In the genomic region with DNA sequence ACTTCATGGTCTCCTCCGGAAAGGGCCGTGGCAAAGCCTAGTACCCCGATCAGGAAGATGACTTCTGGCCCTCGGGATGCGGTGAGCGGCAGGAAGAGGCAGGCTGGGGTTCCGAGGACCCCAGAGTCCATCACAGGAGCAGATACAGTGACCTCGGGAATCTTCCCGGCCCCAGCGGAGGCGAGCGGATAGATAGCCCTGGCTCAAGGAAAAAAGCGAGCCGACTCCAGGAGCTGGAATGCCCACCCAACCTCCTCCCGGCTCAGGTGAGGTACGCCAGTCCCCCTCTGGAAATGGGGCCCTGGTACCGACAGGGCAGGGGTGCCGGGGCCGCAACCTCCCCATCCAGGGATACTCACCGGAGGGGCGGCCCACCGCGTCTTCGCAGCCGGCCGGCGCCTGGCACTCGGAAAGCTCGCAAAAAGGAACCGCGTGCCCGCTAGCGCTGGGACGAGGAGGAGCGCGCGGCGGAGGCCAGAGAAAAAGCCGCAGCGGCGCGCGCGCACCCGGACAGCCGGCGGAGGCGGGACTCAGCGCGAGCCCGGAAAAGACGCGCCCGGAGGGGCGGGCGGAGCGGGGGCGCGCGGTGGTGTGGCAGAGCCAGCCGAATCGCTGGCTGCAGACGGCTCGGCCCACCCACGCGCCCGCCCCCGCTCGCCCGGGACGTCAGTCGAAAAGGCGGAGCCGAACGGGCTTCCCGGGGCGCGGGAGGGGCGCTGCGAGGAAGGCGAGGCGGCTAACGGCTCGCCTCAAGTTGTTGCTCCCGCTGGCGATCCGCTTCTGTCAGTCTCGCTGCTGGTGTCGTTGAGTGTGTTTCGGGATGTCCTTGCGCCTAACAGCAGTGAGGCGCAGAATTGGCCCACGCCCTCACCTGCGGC, we compare ENCODE assay signal across 1 cellular context.
TF ChIP-seq lines count a peak whose summit lies in the region.

A gene (minus strand): TSS at position 478 of the 878 bp plus-strand sequence. CDS start 49,894 bp downstream, outside the sequence.

TF ChIP-seq in HepG2, 621 proteins besides CTCF, POLR2A, EP300 and RAD21 (continued from another document):
- TF ChIP-seq, protein P1, sequence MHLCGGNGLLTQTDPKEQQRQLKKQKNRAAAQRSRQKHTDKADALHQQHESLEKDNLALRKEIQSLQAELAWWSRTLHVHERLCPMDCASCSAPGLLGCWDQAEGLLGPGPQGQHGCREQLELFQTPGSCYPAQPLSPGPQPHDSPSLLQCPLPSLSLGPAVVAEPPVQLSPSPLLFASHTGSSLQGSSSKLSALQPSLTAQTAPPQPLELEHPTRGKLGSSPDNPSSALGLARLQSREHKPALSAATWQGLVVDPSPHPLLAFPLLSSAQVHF (CRISPR knock-in tag; IDR thresholded peaks at IDR 0.05), result no peak
- TF ChIP-seq ZNF605 (CRISPR knock-in tag; IDR thresholded peaks at IDR 0.05) (no peak), KAT8 (CRISPR knock-in tag; IDR thresholded peaks at IDR 0.05) (0 out of 2 replicates have a peak, but pooled peaks have one; percentile 12), ZNF781 (CRISPR knock-in tag; IDR thresholded peaks at IDR 0.05; ENCODE audit: borderline replicate concordance, not compliant biosample characterization) (no peak), SAP130 (CRISPR knock-in tag; IDR thresholded peaks at IDR 0.05; ENCODE audit: low read depth) (peak; percentile 26), DR1 (CRISPR knock-in tag; IDR thresholded peaks at IDR 0.05) (peak; percentile 44; the same call in 1 of the 2 replicates), KLF11 (CRISPR knock-in tag; IDR thresholded peaks at IDR 0.05) (no peak), SIN3A (IDR thresholded peaks at IDR 0.05; ENCODE audit: borderline replicate concordance, low read depth, low read length) (no peak), SALL1 (CRISPR knock-in tag; IDR thresholded peaks at IDR 0.05) (peak; percentile 65; the same call in 1 of the 2 replicates), SNAPC2 (CRISPR knock-in tag; IDR thresholded peaks at IDR 0.05) (no peak), MYC (CRISPR knock-in tag; IDR thresholded peaks at IDR 0.05; ENCODE audit: borderline replicate concordance) (peak; percentile 46; the same call in 1 of the 2 replicates), NCOA2 (CRISPR knock-in tag; IDR thresholded peaks at IDR 0.05) (no peak), SP5 (CRISPR knock-in tag; IDR thresholded peaks at IDR 0.05; ENCODE audit: borderline replicate concordance, low read depth) (0 out of 2 replicates have a peak, but pooled peaks have one; percentile 28), ZNF678 (CRISPR knock-in tag; IDR thresholded peaks at IDR 0.05) (peak; percentile 67; the same call in 1 of the 2 replicates), ZNF552 (CRISPR knock-in tag; IDR thresholded peaks at IDR 0.05; ENCODE audit: borderline replicate concordance) (no peak), ZNF703 (CRISPR knock-in tag; IDR thresholded peaks at IDR 0.05; ENCODE audit: borderline replicate concordance) (no peak)
- TF ChIP-seq, protein P2, sequence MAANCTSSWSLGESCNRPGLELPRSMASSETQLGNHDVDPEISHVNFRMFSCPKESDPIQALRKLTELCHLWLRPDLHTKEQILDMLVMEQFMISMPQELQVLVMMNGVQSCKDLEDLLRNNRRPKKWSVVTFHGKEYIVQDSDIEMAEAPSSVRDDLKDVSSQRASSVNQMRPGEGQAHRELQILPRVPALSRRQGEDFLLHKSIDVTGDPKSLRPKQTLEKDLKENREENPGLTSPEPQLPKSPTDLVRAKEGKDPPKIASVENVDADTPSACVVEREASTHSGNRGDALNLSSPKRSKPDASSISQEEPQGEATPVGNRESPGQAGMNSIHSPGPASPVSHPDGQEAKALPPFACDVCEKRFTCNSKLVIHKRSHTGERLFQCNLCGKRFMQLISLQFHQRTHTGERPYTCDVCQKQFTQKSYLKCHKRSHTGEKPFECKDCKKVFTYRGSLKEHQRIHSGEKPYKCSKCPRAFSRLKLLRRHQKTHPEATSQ (CRISPR knock-in tag; IDR thresholded peaks at IDR 0.05; ENCODE audit: borderline replicate concordance), result no peak
- TF ChIP-seq, protein P3, sequence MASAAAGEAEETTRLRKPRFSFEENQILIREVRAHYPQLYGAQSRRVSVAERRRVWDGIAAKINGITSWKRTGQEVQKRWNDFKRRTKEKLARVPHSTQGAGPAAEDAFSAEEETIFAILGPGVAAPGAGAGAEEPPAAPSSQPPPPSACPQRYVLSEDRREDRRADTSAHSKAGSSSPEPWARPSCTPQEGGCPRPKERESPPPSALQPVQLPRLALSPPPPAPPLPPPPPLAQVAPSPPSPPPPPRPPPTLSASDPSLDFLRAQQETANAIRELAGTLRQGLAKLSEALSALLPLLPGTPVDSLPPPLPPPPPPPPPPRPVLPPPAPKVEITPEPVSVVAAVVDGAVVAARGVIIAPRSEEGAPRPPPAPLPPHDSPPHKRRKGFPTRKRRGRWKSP (CRISPR knock-in tag; IDR thresholded peaks at IDR 0.05), result peak; percentile 64
- TF ChIP-seq, protein P4, sequence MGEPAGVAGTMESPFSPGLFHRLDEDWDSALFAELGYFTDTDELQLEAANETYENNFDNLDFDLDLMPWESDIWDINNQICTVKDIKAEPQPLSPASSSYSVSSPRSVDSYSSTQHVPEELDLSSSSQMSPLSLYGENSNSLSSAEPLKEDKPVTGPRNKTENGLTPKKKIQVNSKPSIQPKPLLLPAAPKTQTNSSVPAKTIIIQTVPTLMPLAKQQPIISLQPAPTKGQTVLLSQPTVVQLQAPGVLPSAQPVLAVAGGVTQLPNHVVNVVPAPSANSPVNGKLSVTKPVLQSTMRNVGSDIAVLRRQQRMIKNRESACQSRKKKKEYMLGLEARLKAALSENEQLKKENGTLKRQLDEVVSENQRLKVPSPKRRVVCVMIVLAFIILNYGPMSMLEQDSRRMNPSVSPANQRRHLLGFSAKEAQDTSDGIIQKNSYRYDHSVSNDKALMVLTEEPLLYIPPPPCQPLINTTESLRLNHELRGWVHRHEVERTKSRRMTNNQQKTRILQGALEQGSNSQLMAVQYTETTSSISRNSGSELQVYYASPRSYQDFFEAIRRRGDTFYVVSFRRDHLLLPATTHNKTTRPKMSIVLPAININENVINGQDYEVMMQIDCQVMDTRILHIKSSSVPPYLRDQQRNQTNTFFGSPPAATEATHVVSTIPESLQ (CRISPR knock-in tag; conservative IDR thresholded peaks at IDR 0.05), result no peak
- TF ChIP-seq, protein P5, sequence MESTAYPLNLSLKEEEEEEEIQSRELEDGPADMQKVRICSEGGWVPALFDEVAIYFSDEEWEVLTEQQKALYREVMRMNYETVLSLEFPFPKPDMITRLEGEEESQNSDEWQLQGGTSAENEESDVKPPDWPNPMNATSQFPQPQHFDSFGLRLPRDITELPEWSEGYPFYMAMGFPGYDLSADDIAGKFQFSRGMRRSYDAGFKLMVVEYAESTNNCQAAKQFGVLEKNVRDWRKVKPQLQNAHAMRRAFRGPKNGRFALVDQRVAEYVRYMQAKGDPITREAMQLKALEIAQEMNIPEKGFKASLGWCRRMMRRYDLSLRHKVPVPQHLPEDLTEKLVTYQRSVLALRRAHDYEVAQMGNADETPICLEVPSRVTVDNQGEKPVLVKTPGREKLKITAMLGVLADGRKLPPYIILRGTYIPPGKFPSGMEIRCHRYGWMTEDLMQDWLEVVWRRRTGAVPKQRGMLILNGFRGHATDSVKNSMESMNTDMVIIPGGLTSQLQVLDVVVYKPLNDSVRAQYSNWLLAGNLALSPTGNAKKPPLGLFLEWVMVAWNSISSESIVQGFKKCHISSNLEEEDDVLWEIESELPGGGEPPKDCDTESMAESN (CRISPR knock-in tag; conservative IDR thresholded peaks at IDR 0.05), result no peak
- TF ChIP-seq, protein P6, sequence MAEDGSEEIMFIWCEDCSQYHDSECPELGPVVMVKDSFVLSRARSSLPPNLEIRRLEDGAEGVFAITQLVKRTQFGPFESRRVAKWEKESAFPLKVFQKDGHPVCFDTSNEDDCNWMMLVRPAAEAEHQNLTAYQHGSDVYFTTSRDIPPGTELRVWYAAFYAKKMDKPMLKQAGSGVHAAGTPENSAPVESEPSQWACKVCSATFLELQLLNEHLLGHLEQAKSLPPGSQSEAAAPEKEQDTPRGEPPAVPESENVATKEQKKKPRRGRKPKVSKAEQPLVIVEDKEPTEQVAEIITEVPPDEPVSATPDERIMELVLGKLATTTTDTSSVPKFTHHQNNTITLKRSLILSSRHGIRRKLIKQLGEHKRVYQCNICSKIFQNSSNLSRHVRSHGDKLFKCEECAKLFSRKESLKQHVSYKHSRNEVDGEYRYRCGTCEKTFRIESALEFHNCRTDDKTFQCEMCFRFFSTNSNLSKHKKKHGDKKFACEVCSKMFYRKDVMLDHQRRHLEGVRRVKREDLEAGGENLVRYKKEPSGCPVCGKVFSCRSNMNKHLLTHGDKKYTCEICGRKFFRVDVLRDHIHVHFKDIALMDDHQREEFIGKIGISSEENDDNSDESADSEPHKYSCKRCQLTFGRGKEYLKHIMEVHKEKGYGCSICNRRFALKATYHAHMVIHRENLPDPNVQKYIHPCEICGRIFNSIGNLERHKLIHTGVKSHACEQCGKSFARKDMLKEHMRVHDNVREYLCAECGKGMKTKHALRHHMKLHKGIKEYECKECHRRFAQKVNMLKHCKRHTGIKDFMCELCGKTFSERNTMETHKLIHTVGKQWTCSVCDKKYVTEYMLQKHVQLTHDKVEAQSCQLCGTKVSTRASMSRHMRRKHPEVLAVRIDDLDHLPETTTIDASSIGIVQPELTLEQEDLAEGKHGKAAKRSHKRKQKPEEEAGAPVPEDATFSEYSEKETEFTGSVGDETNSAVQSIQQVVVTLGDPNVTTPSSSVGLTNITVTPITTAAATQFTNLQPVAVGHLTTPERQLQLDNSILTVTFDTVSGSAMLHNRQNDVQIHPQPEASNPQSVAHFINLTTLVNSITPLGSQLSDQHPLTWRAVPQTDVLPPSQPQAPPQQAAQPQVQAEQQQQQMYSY (CRISPR knock-in tag; IDR thresholded peaks at IDR 0.05), result no peak
